ENCODE assay signal across 1 cellular context in the genomic region with DNA sequence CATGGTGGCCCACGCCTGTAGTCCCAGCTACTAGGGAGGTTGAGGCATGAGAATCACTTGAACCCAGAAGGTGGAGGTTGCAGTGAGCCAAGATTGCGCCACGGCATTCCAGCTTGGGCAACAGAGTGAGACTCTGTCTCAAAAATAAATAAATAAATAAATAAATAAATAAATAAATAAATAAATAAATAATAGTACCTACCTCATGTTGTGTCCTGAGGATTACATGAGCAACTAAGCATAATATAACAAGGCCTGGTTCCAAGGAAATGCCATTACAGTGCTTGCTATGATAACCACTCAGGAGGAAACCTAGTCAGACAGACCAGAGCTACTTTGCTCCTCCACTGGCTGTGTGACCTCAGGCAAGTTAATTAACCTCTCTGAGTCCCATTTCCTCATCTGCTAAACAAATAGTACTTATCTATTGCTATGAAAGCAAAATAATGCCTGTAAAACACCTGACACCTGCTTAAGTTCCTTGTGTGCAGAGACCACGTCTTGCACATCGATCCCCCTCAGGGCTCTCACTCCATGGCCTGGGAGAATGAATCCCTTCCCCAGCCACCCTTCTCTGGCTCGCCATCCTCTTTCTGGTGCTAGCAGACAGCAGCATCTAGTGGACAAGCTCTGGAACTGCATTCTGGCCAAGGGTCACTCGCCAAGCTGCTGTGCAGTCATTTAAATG.
TF ChIP-seq lines count a peak whose summit lies in the region.

No MANE protein-coding gene starts in this region.

TF ChIP-seq in HepG2, 621 proteins besides CTCF, POLR2A, EP300 and RAD21 (continued from another document and continues in another):
- TF ChIP-seq, protein P1, sequence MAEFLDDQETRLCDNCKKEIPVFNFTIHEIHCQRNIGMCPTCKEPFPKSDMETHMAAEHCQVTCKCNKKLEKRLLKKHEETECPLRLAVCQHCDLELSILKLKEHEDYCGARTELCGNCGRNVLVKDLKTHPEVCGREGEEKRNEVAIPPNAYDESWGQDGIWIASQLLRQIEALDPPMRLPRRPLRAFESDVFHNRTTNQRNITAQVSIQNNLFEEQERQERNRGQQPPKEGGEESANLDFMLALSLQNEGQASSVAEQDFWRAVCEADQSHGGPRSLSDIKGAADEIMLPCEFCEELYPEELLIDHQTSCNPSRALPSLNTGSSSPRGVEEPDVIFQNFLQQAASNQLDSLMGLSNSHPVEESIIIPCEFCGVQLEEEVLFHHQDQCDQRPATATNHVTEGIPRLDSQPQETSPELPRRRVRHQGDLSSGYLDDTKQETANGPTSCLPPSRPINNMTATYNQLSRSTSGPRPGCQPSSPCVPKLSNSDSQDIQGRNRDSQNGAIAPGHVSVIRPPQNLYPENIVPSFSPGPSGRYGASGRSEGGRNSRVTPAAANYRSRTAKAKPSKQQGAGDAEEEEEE (CRISPR knock-in tag; IDR thresholded peaks at IDR 0.05; ENCODE audit: borderline replicate concordance): no peak; the same call in 1 of the 2 replicates
- TF ChIP-seq, protein P2, sequence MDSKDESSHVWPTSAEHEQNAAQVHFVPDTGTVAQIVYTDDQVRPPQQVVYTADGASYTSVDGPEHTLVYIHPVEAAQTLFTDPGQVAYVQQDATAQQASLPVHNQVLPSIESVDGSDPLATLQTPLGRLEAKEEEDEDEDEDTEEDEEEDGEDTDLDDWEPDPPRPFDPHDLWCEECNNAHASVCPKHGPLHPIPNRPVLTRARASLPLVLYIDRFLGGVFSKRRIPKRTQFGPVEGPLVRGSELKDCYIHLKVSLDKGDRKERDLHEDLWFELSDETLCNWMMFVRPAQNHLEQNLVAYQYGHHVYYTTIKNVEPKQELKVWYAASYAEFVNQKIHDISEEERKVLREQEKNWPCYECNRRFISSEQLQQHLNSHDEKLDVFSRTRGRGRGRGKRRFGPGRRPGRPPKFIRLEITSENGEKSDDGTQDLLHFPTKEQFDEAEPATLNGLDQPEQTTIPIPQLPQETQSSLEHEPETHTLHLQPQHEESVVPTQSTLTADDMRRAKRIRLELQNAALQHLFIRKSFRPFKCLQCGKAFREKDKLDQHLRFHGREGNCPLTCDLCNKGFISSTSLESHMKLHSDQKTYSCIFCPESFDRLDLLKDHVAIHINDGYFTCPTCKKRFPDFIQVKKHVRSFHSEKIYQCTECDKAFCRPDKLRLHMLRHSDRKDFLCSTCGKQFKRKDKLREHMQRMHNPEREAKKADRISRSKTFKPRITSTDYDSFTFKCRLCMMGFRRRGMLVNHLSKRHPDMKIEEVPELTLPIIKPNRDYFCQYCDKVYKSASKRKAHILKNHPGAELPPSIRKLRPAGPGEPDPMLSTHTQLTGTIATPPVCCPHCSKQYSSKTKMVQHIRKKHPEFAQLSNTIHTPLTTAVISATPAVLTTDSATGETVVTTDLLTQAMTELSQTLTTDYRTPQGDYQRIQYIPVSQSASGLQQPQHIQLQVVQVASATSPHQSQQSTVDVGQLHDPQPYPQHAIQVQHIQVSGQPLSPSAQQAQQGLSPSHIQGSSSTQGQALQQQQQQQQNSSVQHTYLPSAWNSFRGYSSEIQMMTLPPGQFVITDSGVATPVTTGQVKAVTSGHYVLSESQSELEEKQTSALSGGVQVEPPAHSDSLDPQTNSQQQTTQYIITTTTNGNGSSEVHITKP (CRISPR knock-in tag; IDR thresholded peaks at IDR 0.05; ENCODE audit: low read depth): peak; percentile 66; the same call in 1 of the 2 replicates
- TF ChIP-seq MEIS2 (CRISPR knock-in tag; IDR thresholded peaks at IDR 0.05) (no peak), SP5 (CRISPR knock-in tag; IDR thresholded peaks at IDR 0.05; ENCODE audit: borderline replicate concordance, low read depth) (no peak), ZNF619 (CRISPR knock-in tag; IDR thresholded peaks at IDR 0.05) (no peak), HHEX (CRISPR knock-in tag; IDR thresholded peaks at IDR 0.05) (no peak), NFRKB (IDR thresholded peaks at IDR 0.05) (no peak), ELF4 (CRISPR knock-in tag; IDR thresholded peaks at IDR 0.05; ENCODE audit: borderline replicate concordance) (no peak), ZNF292 (CRISPR knock-in tag; IDR thresholded peaks at IDR 0.05; ENCODE audit: borderline replicate concordance, low read depth) (peak; percentile 55; the same call in 1 of the 2 replicates), IKZF1 (IDR thresholded peaks at IDR 0.05) (no peak), DMAP1 (CRISPR knock-in tag; IDR thresholded peaks at IDR 0.05) (no peak), PRPF4 (IDR thresholded peaks at IDR 0.05; ENCODE audit: low read depth, low read length, poor library complexity, severe bottlenecking) (no peak), ZNF703 (CRISPR knock-in tag; IDR thresholded peaks at IDR 0.05; ENCODE audit: borderline replicate concordance) (no peak), SIN3A (IDR thresholded peaks at IDR 0.05; ENCODE audit: borderline replicate concordance, low read depth, low read length) (no peak), ZNF549 (CRISPR knock-in tag; IDR thresholded peaks at IDR 0.05) (no peak), ZNF383 (CRISPR knock-in tag; IDR thresholded peaks at IDR 0.05; ENCODE audit: borderline replicate concordance) (no peak), TEAD2 (CRISPR knock-in tag; IDR thresholded peaks at IDR 0.05) (no peak), SYNCRIP (IDR thresholded peaks at IDR 0.05; ENCODE audit: insufficient read depth, low read depth, low read length) (no peak), ZNF121 (CRISPR knock-in tag; IDR thresholded peaks at IDR 0.05) (no peak), ZFP1 (CRISPR knock-in tag; IDR thresholded peaks at IDR 0.05) (0 out of 2 replicates have a peak, but pooled peaks have one; percentile 55), SAP130 (CRISPR knock-in tag; IDR thresholded peaks at IDR 0.05; ENCODE audit: low read depth) (peak; percentile 52), NCOA5 (CRISPR knock-in tag; IDR thresholded peaks at IDR 0.05) (no peak), REL (CRISPR knock-in tag; conservative IDR thresholded peaks at IDR 0.05) (no peak)
- TF ChIP-seq, protein P3, sequence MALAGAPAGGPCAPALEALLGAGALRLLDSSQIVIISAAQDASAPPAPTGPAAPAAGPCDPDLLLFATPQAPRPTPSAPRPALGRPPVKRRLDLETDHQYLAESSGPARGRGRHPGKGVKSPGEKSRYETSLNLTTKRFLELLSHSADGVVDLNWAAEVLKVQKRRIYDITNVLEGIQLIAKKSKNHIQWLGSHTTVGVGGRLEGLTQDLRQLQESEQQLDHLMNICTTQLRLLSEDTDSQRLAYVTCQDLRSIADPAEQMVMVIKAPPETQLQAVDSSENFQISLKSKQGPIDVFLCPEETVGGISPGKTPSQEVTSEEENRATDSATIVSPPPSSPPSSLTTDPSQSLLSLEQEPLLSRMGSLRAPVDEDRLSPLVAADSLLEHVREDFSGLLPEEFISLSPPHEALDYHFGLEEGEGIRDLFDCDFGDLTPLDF (CRISPR knock-in tag; IDR thresholded peaks at IDR 0.05): no peak
- TF ChIP-seq, protein P4, sequence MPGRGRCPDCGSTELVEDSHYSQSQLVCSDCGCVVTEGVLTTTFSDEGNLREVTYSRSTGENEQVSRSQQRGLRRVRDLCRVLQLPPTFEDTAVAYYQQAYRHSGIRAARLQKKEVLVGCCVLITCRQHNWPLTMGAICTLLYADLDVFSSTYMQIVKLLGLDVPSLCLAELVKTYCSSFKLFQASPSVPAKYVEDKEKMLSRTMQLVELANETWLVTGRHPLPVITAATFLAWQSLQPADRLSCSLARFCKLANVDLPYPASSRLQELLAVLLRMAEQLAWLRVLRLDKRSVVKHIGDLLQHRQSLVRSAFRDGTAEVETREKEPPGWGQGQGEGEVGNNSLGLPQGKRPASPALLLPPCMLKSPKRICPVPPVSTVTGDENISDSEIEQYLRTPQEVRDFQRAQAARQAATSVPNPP (CRISPR knock-in tag; IDR thresholded peaks at IDR 0.05): peak; percentile 69; the same call in 1 of the 2 replicates
- TF ChIP-seq, protein P5, sequence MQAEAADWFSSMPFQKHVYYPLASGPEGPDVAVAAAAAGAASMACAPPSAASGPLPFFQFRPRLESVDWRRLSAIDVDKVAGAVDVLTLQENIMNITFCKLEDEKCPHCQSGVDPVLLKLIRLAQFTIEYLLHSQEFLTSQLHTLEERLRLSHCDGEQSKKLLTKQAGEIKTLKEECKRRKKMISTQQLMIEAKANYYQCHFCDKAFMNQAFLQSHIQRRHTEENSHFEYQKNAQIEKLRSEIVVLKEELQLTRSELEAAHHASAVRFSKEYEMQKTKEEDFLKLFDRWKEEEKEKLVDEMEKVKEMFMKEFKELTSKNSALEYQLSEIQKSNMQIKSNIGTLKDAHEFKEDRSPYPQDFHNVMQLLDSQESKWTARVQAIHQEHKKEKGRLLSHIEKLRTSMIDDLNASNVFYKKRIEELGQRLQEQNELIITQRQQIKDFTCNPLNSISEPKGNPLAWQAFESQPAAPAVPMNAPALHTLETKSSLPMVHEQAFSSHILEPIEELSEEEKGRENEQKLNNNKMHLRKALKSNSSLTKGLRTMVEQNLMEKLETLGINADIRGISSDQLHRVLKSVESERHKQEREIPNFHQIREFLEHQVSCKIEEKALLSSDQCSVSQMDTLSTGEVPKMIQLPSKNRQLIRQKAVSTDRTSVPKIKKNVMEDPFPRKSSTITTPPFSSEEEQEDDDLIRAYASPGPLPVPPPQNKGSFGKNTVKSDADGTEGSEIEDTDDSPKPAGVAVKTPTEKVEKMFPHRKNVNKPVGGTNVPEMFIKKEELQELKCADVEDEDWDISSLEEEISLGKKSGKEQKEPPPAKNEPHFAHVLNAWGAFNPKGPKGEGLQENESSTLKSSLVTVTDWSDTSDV (CRISPR knock-in tag; IDR thresholded peaks at IDR 0.05): no peak
- TF ChIP-seq, protein P6, sequence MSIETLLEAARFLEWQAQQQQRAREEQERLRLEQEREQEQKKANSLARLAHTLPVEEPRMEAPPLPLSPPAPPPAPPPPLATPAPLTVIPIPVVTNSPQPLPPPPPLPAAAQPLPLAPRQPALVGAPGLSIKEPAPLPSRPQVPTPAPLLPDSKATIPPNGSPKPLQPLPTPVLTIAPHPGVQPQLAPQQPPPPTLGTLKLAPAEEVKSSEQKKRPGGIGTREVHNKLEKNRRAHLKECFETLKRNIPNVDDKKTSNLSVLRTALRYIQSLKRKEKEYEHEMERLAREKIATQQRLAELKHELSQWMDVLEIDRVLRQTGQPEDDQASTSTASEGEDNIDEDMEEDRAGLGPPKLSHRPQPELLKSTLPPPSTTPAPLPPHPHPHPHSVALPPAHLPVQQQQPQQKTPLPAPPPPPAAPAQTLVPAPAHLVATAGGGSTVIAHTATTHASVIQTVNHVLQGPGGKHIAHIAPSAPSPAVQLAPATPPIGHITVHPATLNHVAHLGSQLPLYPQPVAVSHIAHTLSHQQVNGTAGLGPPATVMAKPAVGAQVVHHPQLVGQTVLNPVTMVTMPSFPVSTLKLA (IDR thresholded peaks at IDR 0.05): no peak
- TF ChIP-seq, protein P7, sequence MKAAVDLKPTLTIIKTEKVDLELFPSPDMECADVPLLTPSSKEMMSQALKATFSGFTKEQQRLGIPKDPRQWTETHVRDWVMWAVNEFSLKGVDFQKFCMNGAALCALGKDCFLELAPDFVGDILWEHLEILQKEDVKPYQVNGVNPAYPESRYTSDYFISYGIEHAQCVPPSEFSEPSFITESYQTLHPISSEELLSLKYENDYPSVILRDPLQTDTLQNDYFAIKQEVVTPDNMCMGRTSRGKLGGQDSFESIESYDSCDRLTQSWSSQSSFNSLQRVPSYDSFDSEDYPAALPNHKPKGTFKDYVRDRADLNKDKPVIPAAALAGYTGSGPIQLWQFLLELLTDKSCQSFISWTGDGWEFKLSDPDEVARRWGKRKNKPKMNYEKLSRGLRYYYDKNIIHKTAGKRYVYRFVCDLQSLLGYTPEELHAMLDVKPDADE (CRISPR knock-in tag; IDR thresholded peaks at IDR 0.05): no peak
- TF ChIP-seq, protein P8, sequence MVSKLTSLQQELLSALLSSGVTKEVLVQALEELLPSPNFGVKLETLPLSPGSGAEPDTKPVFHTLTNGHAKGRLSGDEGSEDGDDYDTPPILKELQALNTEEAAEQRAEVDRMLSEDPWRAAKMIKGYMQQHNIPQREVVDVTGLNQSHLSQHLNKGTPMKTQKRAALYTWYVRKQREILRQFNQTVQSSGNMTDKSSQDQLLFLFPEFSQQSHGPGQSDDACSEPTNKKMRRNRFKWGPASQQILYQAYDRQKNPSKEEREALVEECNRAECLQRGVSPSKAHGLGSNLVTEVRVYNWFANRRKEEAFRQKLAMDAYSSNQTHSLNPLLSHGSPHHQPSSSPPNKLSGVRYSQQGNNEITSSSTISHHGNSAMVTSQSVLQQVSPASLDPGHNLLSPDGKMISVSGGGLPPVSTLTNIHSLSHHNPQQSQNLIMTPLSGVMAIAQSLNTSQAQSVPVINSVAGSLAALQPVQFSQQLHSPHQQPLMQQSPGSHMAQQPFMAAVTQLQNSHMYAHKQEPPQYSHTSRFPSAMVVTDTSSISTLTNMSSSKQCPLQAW (CRISPR knock-in tag; IDR thresholded peaks at IDR 0.05): peak; percentile 78
- TF ChIP-seq, protein P9, sequence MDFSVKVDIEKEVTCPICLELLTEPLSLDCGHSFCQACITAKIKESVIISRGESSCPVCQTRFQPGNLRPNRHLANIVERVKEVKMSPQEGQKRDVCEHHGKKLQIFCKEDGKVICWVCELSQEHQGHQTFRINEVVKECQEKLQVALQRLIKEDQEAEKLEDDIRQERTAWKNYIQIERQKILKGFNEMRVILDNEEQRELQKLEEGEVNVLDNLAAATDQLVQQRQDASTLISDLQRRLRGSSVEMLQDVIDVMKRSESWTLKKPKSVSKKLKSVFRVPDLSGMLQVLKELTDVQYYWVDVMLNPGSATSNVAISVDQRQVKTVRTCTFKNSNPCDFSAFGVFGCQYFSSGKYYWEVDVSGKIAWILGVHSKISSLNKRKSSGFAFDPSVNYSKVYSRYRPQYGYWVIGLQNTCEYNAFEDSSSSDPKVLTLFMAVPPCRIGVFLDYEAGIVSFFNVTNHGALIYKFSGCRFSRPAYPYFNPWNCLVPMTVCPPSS (IDR thresholded peaks at IDR 0.05): no peak
- TF ChIP-seq, protein P10, sequence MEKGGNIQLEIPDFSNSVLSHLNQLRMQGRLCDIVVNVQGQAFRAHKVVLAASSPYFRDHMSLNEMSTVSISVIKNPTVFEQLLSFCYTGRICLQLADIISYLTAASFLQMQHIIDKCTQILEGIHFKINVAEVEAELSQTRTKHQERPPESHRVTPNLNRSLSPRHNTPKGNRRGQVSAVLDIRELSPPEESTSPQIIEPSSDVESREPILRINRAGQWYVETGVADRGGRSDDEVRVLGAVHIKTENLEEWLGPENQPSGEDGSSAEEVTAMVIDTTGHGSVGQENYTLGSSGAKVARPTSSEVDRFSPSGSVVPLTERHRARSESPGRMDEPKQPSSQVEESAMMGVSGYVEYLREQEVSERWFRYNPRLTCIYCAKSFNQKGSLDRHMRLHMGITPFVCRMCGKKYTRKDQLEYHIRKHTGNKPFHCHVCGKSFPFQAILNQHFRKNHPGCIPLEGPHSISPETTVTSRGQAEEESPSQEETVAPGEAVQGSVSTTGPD (CRISPR knock-in tag; IDR thresholded peaks at IDR 0.05): no peak
- TF ChIP-seq, protein P11, sequence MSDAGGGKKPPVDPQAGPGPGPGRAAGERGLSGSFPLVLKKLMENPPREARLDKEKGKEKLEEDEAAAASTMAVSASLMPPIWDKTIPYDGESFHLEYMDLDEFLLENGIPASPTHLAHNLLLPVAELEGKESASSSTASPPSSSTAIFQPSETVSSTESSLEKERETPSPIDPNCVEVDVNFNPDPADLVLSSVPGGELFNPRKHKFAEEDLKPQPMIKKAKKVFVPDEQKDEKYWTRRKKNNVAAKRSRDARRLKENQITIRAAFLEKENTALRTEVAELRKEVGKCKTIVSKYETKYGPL (CRISPR knock-in tag; IDR thresholded peaks at IDR 0.05): no peak
- TF ChIP-seq, protein P12, sequence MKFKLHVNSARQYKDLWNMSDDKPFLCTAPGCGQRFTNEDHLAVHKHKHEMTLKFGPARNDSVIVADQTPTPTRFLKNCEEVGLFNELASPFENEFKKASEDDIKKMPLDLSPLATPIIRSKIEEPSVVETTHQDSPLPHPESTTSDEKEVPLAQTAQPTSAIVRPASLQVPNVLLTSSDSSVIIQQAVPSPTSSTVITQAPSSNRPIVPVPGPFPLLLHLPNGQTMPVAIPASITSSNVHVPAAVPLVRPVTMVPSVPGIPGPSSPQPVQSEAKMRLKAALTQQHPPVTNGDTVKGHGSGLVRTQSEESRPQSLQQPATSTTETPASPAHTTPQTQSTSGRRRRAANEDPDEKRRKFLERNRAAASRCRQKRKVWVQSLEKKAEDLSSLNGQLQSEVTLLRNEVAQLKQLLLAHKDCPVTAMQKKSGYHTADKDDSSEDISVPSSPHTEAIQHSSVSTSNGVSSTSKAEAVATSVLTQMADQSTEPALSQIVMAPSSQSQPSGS (CRISPR knock-in tag; IDR thresholded peaks at IDR 0.05): peak; percentile 67; the same call in 1 of the 2 replicates
